Comparison of ENCODE assay signal across 23 cellular contexts in genomic region chr12:113485330-113485729, GRCh38. TPM values are rescaled to one million over a fixed set of nuclear protein-coding genes. Genes with fewer than 3 reads are reported as not detected.
"Had no signal": no experiment of that assay in that cellular context is flagged by ENCODE, and none has a peak within 500 bp of the region (broad histone marks: within the 10 kb centered on the region; RNA-seq: fewer than 3 reads in every experiment).

No MANE protein-coding gene starts in this region.

- H3K36me3 Mint-ChIP-seq: stimulated activated effector memory CD8-positive, alpha-beta T cell treated with anti-CD3 and anti-CD28 coated beads, Interleukin-12 subunit alpha, Interleukin-12 subunit beta, amount 100 ng/mL, for 72 hours; type B pancreatic cell had no signal

- H3K4me1 Mint-ChIP-seq: nephron; stimulated activated effector memory CD8-positive, alpha-beta T cell treated with anti-CD3 and anti-CD28 coated beads, Interleukin-12 subunit alpha, Interleukin-12 subunit beta, amount 100 ng/mL, for 72 hours had no signal

- DNase-seq: effector memory CD4-positive, alpha-beta T cell; esophagus squamous epithelium; foreskin fibroblast; kidney glomerular epithelial cell; mesendoderm; naive B cell; psoas muscle; retina; right lobe of liver; stimulated activated CD4-positive, alpha-beta T cell treated with anti-CD3 and anti-CD28 coated beads, Interleukin-4, amount 100 ng/mL, for 1 hour; stimulated activated CD8-positive, alpha-beta memory T cell treated with anti-CD3 and anti-CD28 coated beads, Interleukin-4, amount 100 ng/mL, for 48 hours; stimulated activated naive CD8-positive, alpha-beta T cell treated with anti-CD3 and anti-CD28 coated beads, Interleukin-15, Interleukin-2, amounts not matched to agents 100 U/mL and 50 U/mL, for 24 hours; thyroid gland had no signal

- H3K27ac Mint-ChIP-seq: naive B cell; nephron; stimulated activated effector memory CD8-positive, alpha-beta T cell treated with anti-CD3 and anti-CD28 coated beads, Interleukin-12 subunit alpha, Interleukin-12 subunit beta, amount 100 ng/mL, for 72 hours; type B pancreatic cell had no signal

- H3K4me3 Mint-ChIP-seq: naive B cell; nephron; stimulated activated effector memory CD8-positive, alpha-beta T cell treated with anti-CD3 and anti-CD28 coated beads, Interleukin-12 subunit alpha, Interleukin-12 subunit beta, amount 100 ng/mL, for 72 hours; type B pancreatic cell had no signal

- ATAC-seq: psoas muscle; right lobe of liver; stimulated activated effector memory CD8-positive, alpha-beta T cell treated with anti-CD3 and anti-CD28 coated beads, Interleukin-12 subunit alpha, Interleukin-12 subunit beta, amount 100 ng/mL, for 72 hours; stimulated activated naive CD8-positive, alpha-beta T cell treated with anti-CD3 and anti-CD28 coated beads, Interleukin-15, Interleukin-2, amounts not matched to agents 100 U/mL and 50 U/mL, for 24 hours had no signal

- H3K9me3 ChIP-seq: esophagus squamous epithelium, psoas muscle, right lobe of liver, suprapubic skin, thyroid gland had no signal

- H3K4me3 ChIP-seq: coronary artery, esophagus squamous epithelium, psoas muscle, right lobe of liver, suprapubic skin, thyroid gland had no signal

- H3K27ac ChIP-seq: coronary artery, epithelial cell of prostate, esophagus squamous epithelium, psoas muscle, right lobe of liver, suprapubic skin, thyroid gland had no signal

- H3K9me3 Mint-ChIP-seq: nephron; stimulated activated effector memory CD8-positive, alpha-beta T cell treated with anti-CD3 and anti-CD28 coated beads, Interleukin-12 subunit alpha, Interleukin-12 subunit beta, amount 100 ng/mL, for 72 hours; type B pancreatic cell had no signal

- H3K27me3 ChIP-seq: thyroid gland had no signal

- H3K4me1 ChIP-seq: esophagus squamous epithelium, psoas muscle, right lobe of liver, suprapubic skin, thyroid gland had no signal

- H3K36me3 ChIP-seq: esophagus squamous epithelium, right lobe of liver, suprapubic skin, thyroid gland had no signal

RNA-seq across cellular contexts. Expression of gene LHX5, which starts 13.7 kb away (rescaled TPM):
- total RNA-seq: dermis microvascular lymphatic vessel endothelial cell, esophagus squamous epithelium, liver, lung microvascular endothelial cell, omental fat pad, psoas muscle, right lobe of liver, suprapubic skin had no signal
